ENCODE assay signal across 8 cellular contexts in the genomic region with DNA sequence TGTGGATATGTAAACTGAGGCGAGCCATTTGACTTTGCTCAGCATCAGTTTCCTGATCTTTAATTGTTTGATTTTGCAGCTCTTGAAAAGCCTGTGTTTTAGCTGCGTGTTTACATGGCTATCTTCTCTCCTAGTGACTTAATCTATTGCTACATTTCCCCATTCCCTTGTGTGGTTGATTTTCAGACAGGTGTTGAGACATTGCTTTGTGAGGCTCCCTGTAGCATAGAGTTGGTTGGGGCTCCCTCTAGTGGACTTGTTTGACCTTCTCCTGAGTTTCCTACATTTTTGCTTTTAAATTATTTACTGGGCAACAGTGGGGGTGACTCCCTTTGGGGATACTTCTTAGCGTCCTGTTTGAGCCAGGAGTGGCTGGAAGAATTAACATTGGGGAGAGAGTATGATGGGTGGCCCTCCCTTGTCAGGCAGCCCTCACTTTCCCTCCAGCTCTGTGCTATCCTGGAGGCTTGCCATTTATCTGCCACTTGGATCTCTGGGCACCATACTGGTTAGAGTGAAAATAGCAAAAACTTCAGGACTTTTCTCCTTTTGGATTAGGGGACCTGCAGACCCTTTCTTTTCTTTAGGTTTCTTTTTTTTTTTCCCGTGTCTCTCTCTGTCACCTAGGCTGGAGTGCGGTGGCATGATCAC. TPM values are rescaled to one million over a fixed set of nuclear protein-coding genes. Genes with fewer than 3 reads are reported as not detected.
DNase-seq lines count a peak whose midpoint lies in the region; ATAC-seq and TF ChIP-seq lines count a peak whose summit lies in the region.

No MANE protein-coding gene starts in this region.

- H3K79me2 ChIP-seq in GM23248 (ENCODE audit: insufficient read depth) (no peaks in the 10 kb centered on the region), SU-DHL-6 (ENCODE audit: insufficient read depth, low read length) (no peaks in the 10 kb centered on the region)

- H3K4me3 ChIP-seq in CD4-positive, alpha-beta memory T cell (ENCODE audit: low read length in 2 of 2) = no peak overlapping the region
- H3K4me3 ChIP-seq in GM23248 = no peak overlapping the region
- no peak overlapping the region for H3K4me3 ChIP-seq in SU-DHL-6 (ENCODE audit: insufficient read depth, low read length, poor library complexity, severe bottlenecking)

- H4K20me1 ChIP-seq in GM23248 (ENCODE audit: insufficient read depth) = no peaks in the 10 kb centered on the region
- no peaks in the 10 kb centered on the region for H4K20me1 ChIP-seq in SU-DHL-6 (ENCODE audit: low read depth, low read length)

- no peak overlapping the region for H3K27ac ChIP-seq in CD4-positive, alpha-beta memory T cell (ENCODE audit: low read depth, low read length)
- no peak overlapping the region for H3K27ac ChIP-seq in GM23248
- no peak overlapping the region for H3K27ac ChIP-seq in SU-DHL-6 (ENCODE audit: low read depth, low read length)

- H3K9me2 ChIP-seq in GM23248 (ENCODE audit: insufficient read depth) (no peaks in the 10 kb centered on the region), SU-DHL-6 (replicated peaks; ENCODE audit: insufficient read depth, low read length) (no peaks in the 10 kb centered on the region)

- H3K4me2 ChIP-seq in GM23248 (ENCODE audit: unreplicated experiment) (no peak overlapping the region), SU-DHL-6 (ENCODE audit: low read depth, low read length, poor library complexity, severe bottlenecking) (no peak overlapping the region)

- peak; percentile 96 for TF ChIP-seq CTCF in SU-DHL-6 (IDR thresholded peaks at IDR 0.05; ENCODE audit: insufficient read depth, low read length, poor library complexity, severe bottlenecking)

- POLR2A ChIA-PET in CD4-positive, alpha-beta memory T cell (lab: Charles Lee; ENCODE audit: partially characterized antibody) = interaction anchor here (0.7 to 1.6 kb wide), 9 partner anchors 9 to 199 kb away, joined by 3 to 10 read pairs (median 3); partner anchors contain the start of genes C2CD2L, CBL, DPAGT1 and RPS25

- WGBS in GM23248 (ENCODE audit: low coverage in 1 of 2, low lambda C conversion rate in 2 of 2, missing lambda C conversion rate in 2 of 2), 2 experiments = 40 to 42% methylated on average over 5 of the region's 5 CpGs

- no peaks in the 10 kb centered on the region for H3K4me1 ChIP-seq in CD4-positive, alpha-beta memory T cell (ENCODE audit: insufficient read depth, low read length)
- no peaks in the 10 kb centered on the region for H3K4me1 ChIP-seq in GM23248 (ENCODE audit: insufficient read depth)

- H3K9me3 Mint-ChIP-seq in CD4-positive, alpha-beta memory T cell = no peaks in the 10 kb centered on the region
- H3K9me3 Mint-ChIP-seq in activated naive CD8-positive, alpha-beta T cell treated with anti-CD3 and anti-CD28 coated beads, Interleukin-2, amount 50 U/mL, for 24 hours = no peaks in the 10 kb centered on the region

- CTCF ChIA-PET in CD4-positive, alpha-beta memory T cell (lab: Charles Lee; ENCODE audit: partially characterized antibody) = interaction anchor here (0.7 to 3.3 kb wide), 39 partner anchors 9 to 178 kb away, joined by 3 to 32 read pairs (median 5); partner anchors contain the start of genes C2CD2L, CBL, HINFP and HMBS

- peak; percentile 92 for ATAC-seq in activated naive CD8-positive, alpha-beta T cell treated with anti-CD3 and anti-CD28 coated beads, Interleukin-2, amount 50 U/mL, for 24 hours
- no peak for ATAC-seq in HG02642 (IDR thresholded peaks at IDR 0.05; ENCODE audit: poor library complexity, unreplicated experiment)

- H3F3A ChIP-seq in GM23248 (ENCODE audit: insufficient read depth) (no peaks in the 10 kb centered on the region), SU-DHL-6 (ENCODE audit: insufficient read depth) (no peaks in the 10 kb centered on the region)

- H3K9me3 ChIP-seq in CD4-positive, alpha-beta memory T cell (ENCODE audit: control insufficient read depth in 1 of 2, low read length in 2 of 2) = no peaks in the 10 kb centered on the region
- H3K9me3 ChIP-seq in GM23248 (ENCODE audit: low read depth) (no peaks in the 10 kb centered on the region), SU-DHL-6 (ENCODE audit: insufficient read depth, low read length) (no peaks in the 10 kb centered on the region)

- intact Hi-C loops in CD4-positive, alpha-beta memory T cell (cut with micrococcal nuclease) = loop anchor here (1.0 to 10.0 kb wide), 9 partner anchors 29 to 290 kb away; partner anchors contain the start of genes ABCG4, HYOU1 and NLRX1
- intact Hi-C loops in cardiac septum (cut with DNase I) = loop anchor here (5.0 kb wide), 2 partner anchors 50 to 105 kb away; partner anchors contain the start of gene ABCG4

- H3K27me3 ChIP-seq in CD4-positive, alpha-beta memory T cell (ENCODE audit: insufficient read depth, low read length) = no peaks in the 10 kb centered on the region
- H3K27me3 ChIP-seq in GM23248 (replicated peaks; ENCODE audit: insufficient read depth) (no peaks in the 10 kb centered on the region), SU-DHL-6 (ENCODE audit: low read length) (no peaks in the 10 kb centered on the region)

- H3K27ac Mint-ChIP-seq in CD4-positive, alpha-beta memory T cell = peak overlapping the region in 1 of 7 donors; percentile 43
- H3K27ac Mint-ChIP-seq in activated naive CD8-positive, alpha-beta T cell treated with anti-CD3 and anti-CD28 coated beads, Interleukin-2, amount 50 U/mL, for 24 hours = no peak overlapping the region

- H3K4me3 Mint-ChIP-seq in CD4-positive, alpha-beta memory T cell = peak overlapping the region in 1 of 8 donors; percentile 47
- H3K4me3 Mint-ChIP-seq in activated naive CD8-positive, alpha-beta T cell treated with anti-CD3 and anti-CD28 coated beads, Interleukin-2, amount 50 U/mL, for 24 hours = no peak overlapping the region

- H3K27me3 Mint-ChIP-seq in CD4-positive, alpha-beta memory T cell = peaks cover 0 to 1% of the 10 kb centered on the region in 2 donors
- H3K27me3 Mint-ChIP-seq in activated naive CD8-positive, alpha-beta T cell treated with anti-CD3 and anti-CD28 coated beads, Interleukin-2, amount 50 U/mL, for 24 hours = no peaks in the 10 kb centered on the region

- H3K36me3 ChIP-seq in CD4-positive, alpha-beta memory T cell (ENCODE audit: insufficient read depth, low read length) = no peaks in the 10 kb centered on the region
- H3K36me3 ChIP-seq in GM23248 (ENCODE audit: low read depth) (no peaks in the 10 kb centered on the region), SU-DHL-6 (ENCODE audit: low read length) (no peaks in the 10 kb centered on the region)

- peaks cover 0 to 6% (median 3%) of the 10 kb centered on the region in 4 donors for H3K4me1 Mint-ChIP-seq in CD4-positive, alpha-beta memory T cell
- no peaks in the 10 kb centered on the region for H3K4me1 Mint-ChIP-seq in activated naive CD8-positive, alpha-beta T cell treated with anti-CD3 and anti-CD28 coated beads, Interleukin-2, amount 50 U/mL, for 24 hours

- no peaks in the 10 kb centered on the region for H3K36me3 Mint-ChIP-seq in CD4-positive, alpha-beta memory T cell
- no peaks in the 10 kb centered on the region for H3K36me3 Mint-ChIP-seq in activated naive CD8-positive, alpha-beta T cell treated with anti-CD3 and anti-CD28 coated beads, Interleukin-2, amount 50 U/mL, for 24 hours (ENCODE audit: low read depth)

- in situ Hi-C loops in GM23248 (cut with MboI) = no loop called here

- H3K9ac ChIP-seq in GM23248 = no peak overlapping the region
- no peak overlapping the region for H3K9ac ChIP-seq in SU-DHL-6 (ENCODE audit: low read length)

- H2AFZ ChIP-seq in GM23248 (no peak overlapping the region), SU-DHL-6 (ENCODE audit: low read depth, low read length, severe bottlenecking) (no peak overlapping the region)

- DNase-seq in CD4-positive, alpha-beta memory T cell = peak; percentile 73 to 79 (median 76)
- DNase-seq in GM23248 (peak; percentile 89), NCI-H146 (lab: John Stamatoyannopoulos, UW) (peak; percentile 90), cardiac septum (ENCODE audit: low spot score) (peak; percentile 55), retina (peak; percentile 81)
- DNase-seq in activated naive CD8-positive, alpha-beta T cell treated with anti-CD3 and anti-CD28 coated beads, Interleukin-2, amount 50 U/mL, for 24 hours = peak; percentile 69

RNA-seq across cellular contexts. Expression of gene CBL, which starts 9.2 kb away (rescaled TPM):
- 10 to 100 TPM; 39.5 to 39.8 TPM for total RNA-seq in CD4-positive, alpha-beta memory T cell
- polyA plus RNA-seq in CD4-positive, alpha-beta memory T cell = 10 to 100 TPM in 1 of 2 donors, 1 to 10 TPM in 1; 3.6 to 15.6 TPM
- 7.8 and 8.6 TPM in 2 replicates for total RNA-seq in GM23248 (2014; rRNA removed; shearing (Covaris generic))
- 5.0 and 5.8 TPM in 2 replicates for polyA plus RNA-seq in GM23248 (2016; fragmentation: Nextera tagmentation; extraction: Ambion mirVana)
- 13.4 TPM for total RNA-seq in cardiac septum

RNA-seq across cellular contexts. Expression of gene NHERF4, which starts 11.7 kb away (rescaled TPM):
- total RNA-seq in CD4-positive, alpha-beta memory T cell = 1 to 10 TPM in 1 of 2 experiments, under 1 TPM in 1; 0.86 to 1.1 TPM
- not detected for polyA plus RNA-seq in CD4-positive, alpha-beta memory T cell
- total RNA-seq in GM23248 (2014; rRNA removed; shearing (Covaris generic)) = not detected in 2 replicates
- not detected in 2 replicates for polyA plus RNA-seq in GM23248 (2016; fragmentation: Nextera tagmentation; extraction: Ambion mirVana)
- not detected for total RNA-seq in cardiac septum

RNA-seq across cellular contexts. Expression of gene NLRX1, which starts 28.4 kb away (rescaled TPM):
- 1 to 10 TPM; 8.8 to 9.2 TPM for total RNA-seq in CD4-positive, alpha-beta memory T cell
- 1 to 10 TPM; 5.5 to 7.4 TPM for polyA plus RNA-seq in CD4-positive, alpha-beta memory T cell
- total RNA-seq in GM23248 (2014; rRNA removed; shearing (Covaris generic)) = 19.7 and 28.0 TPM in 2 replicates
- 13.4 and 13.8 TPM in 2 replicates for polyA plus RNA-seq in GM23248 (2016; fragmentation: Nextera tagmentation; extraction: Ambion mirVana)
- total RNA-seq in cardiac septum = 25.4 TPM

RNA-seq across cellular contexts. Expression of gene ABCG4, which starts 48.1 kb away (rescaled TPM):
- total RNA-seq in CD4-positive, alpha-beta memory T cell = under 1 TPM in 1 of 2 experiments, not detected in 1; 0.09 TPM
- not detected for polyA plus RNA-seq in CD4-positive, alpha-beta memory T cell
- total RNA-seq in GM23248 (2014; rRNA removed; shearing (Covaris generic)) = not detected in 2 replicates
- 0.06 and 0.14 TPM in 2 replicates for polyA plus RNA-seq in GM23248 (2016; fragmentation: Nextera tagmentation; extraction: Ambion mirVana)
- total RNA-seq in cardiac septum = 1.0 TPM
